22 cellular contexts compared by ENCODE assay signal in genomic region chr2:235960011-235960715, GRCh38.
"Had no signal": no experiment of that assay in that cellular context is flagged by ENCODE, and none has a peak within 500 bp of the region (broad histone marks: within the 10 kb centered on the region; RNA-seq: fewer than 3 reads in every experiment).

No MANE protein-coding gene starts in this region.

- H3K36me3 ChIP-seq: gastrocnemius medialis, ovary, right atrium auricular region, uterus had no signal

- H3K4me3 ChIP-seq: coronary artery, gastrocnemius medialis, lung, ovary, right atrium auricular region, tibial artery, upper lobe of left lung, uterus had no signal

- H3K27ac ChIP-seq: coronary artery, gastrocnemius medialis, ovary, right atrium auricular region, tibial artery, upper lobe of left lung, uterus had no signal

- H3K4me1 Mint-ChIP-seq: mesothelial cell of epicardium; naive B cell; stimulated activated memory B cell treated with anti-CD40 and anti-IgM and Interleukin-4, amounts not matched to agents 10 μg/mL and 1 μg/mL and 100 μg/mL, for 72 hours had no signal

- H3K4me1 ChIP-seq: gastrocnemius medialis, right atrium auricular region, tibial artery, upper lobe of left lung, uterus had no signal

- H3K9me3 Mint-ChIP-seq: mesothelial cell of epicardium; nephron; stimulated activated memory B cell treated with anti-CD40 and anti-IgM and Interleukin-4, amounts not matched to agents 10 μg/mL and 1 μg/mL and 100 μg/mL, for 72 hours; stimulated activated naive CD8-positive, alpha-beta T cell treated with anti-CD3 and anti-CD28 coated beads, Interleukin-15, Interleukin-2, amounts not matched to agents 100 ng/mL and 50 ng/mL, for 24 hours had no signal

- H3K27ac Mint-ChIP-seq: mesothelial cell of epicardium; naive B cell; nephron; stimulated activated memory B cell treated with anti-CD40 and anti-IgM and Interleukin-4, amounts not matched to agents 10 μg/mL and 1 μg/mL and 100 μg/mL, for 72 hours; stimulated activated naive CD8-positive, alpha-beta T cell treated with anti-CD3 and anti-CD28 coated beads, Interleukin-15, Interleukin-2, amounts not matched to agents 100 ng/mL and 50 ng/mL, for 24 hours had no signal

- H3K9me3 ChIP-seq: gastrocnemius medialis, ovary, right atrium auricular region, tibial artery, upper lobe of left lung, uterus had no signal

- DNase-seq: caudate nucleus; effector CD4-positive, alpha-beta T cell; gastrocnemius medialis; hippocampal formation; left colon; left ventricle myocardium superior; naive B cell; ovary; stimulated activated CD4-positive, alpha-beta T cell treated with anti-CD3 and anti-CD28 coated beads, Interleukin-15, amount 100 ng/mL, for 24 hours; stimulated activated CD4-positive, alpha-beta T cell treated with anti-CD3 and anti-CD28 coated beads, Interleukin-1b, Interleukin-23, amount 100 ng/mL, for 48 hours; stimulated activated CD4-positive, alpha-beta T cell treated with anti-CD3 and anti-CD28 coated beads, Interleukin-4, amount 100 ng/mL, for 24 hours; tibial artery; uterus had no signal

- H3K36me3 Mint-ChIP-seq: naive B cell; stimulated activated memory B cell treated with anti-CD40 and anti-IgM and Interleukin-4, amounts not matched to agents 10 μg/mL and 1 μg/mL and 100 μg/mL, for 72 hours had no signal

- H3K27me3 Mint-ChIP-seq: stimulated activated memory B cell treated with anti-CD40 and anti-IgM and Interleukin-4, amounts not matched to agents 10 μg/mL and 1 μg/mL and 100 μg/mL, for 72 hours; stimulated activated naive CD8-positive, alpha-beta T cell treated with anti-CD3 and anti-CD28 coated beads, Interleukin-15, Interleukin-2, amounts not matched to agents 100 ng/mL and 50 ng/mL, for 24 hours had no signal

- H3K4me3 Mint-ChIP-seq: mesothelial cell of epicardium; nephron; stimulated activated memory B cell treated with anti-CD40 and anti-IgM and Interleukin-4, amounts not matched to agents 10 μg/mL and 1 μg/mL and 100 μg/mL, for 72 hours; stimulated activated naive CD8-positive, alpha-beta T cell treated with anti-CD3 and anti-CD28 coated beads, Interleukin-15, Interleukin-2, amounts not matched to agents 100 ng/mL and 50 ng/mL, for 24 hours had no signal

- ATAC-seq: esophagus mucosa; gastrocnemius medialis; left colon; left ventricle myocardium superior; stimulated activated memory B cell treated with anti-CD40 and anti-IgM and Interleukin-4, amounts not matched to agents 10 μg/mL and 1 μg/mL and 100 μg/mL, for 72 hours had no signal

- H3K27me3 ChIP-seq: gastrocnemius medialis, ovary, right atrium auricular region, tibial artery, upper lobe of left lung, uterus had no signal
